Comparison of ENCODE assay signal across 10 cellular contexts in the genomic region with DNA sequence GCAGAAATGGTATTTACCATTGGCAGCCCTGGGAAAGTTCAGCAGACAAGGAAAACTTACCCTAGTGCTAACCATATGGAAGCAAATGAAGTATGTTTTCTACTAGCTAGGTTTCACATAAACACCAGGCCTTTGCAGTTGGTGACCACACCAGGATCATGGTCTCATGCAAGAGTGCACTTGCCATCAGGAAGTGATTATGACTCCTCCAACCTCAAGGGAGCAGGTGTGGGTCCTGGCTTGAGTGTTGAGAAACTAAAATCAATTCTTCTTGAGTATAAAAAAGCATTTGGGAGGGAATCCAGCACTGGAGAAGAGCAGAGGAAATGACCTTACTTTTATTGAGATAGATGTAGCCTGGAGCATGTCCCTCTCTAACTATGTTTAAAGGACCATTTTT. TPM values are rescaled to one million over a fixed set of nuclear protein-coding genes. Genes with fewer than 3 reads are reported as not detected.
DNase-seq lines count a peak whose midpoint lies in the region; ATAC-seq and TF ChIP-seq lines count a peak whose summit lies in the region.
"Had no signal": no experiment of that assay in that cellular context is flagged by ENCODE, and none has a peak within 500 bp of the region (broad histone marks: within the 10 kb centered on the region; RNA-seq: fewer than 3 reads in every experiment).

No MANE protein-coding gene starts in this region.

- ATAC-seq in GM19397 (IDR thresholded peaks at IDR 0.05; ENCODE audit: unreplicated experiment) (peak; percentile 83), HG02981 (IDR thresholded peaks at IDR 0.05; ENCODE audit: unreplicated experiment) (peak; percentile 87)

- no peaks in the 10 kb centered on the region for H3K36me3 ChIP-seq in OCI-LY1 (ENCODE audit: insufficient read depth, low read length)
- H3K36me3 ChIP-seq: cardiac muscle cell had no signal

- peaks cover 12% of the 10 kb centered on the region for H3K4me1 Mint-ChIP-seq in MCF 10A (ENCODE audit: insufficient read depth, unreplicated experiment)

- intact Hi-C loops in MCF 10A (cut with micrococcal nuclease) = no loop called here

- no peaks in the 10 kb centered on the region for H3K9me3 ChIP-seq in OCI-LY1 (ENCODE audit: low read length)

- DNase-seq in Daoy (ENCODE audit: low read depth) (peak; percentile 15), NCI-H2029 treated with DMSO at 0.1 percent for 48 hours (lab: John Stamatoyannopoulos, UW) (no peak), MCF 10A (ENCODE audit: unreplicated experiment) (no peak), COR-L47 (lab: John Stamatoyannopoulos, UW) (no peak)
- no peak for DNase-seq in stimulated activated CD4-positive, alpha-beta T cell treated with anti-CD3 and anti-CD28 coated beads, Interleukin-2, amount 100 ng/mL, for 48 hours
- DNase-seq: activated CD4-positive, alpha-beta T cell treated with anti-CD3 and anti-CD28 coated beads for 4 hours had no signal

- H3K4me1 ChIP-seq in OCI-LY1 (ENCODE audit: insufficient read depth, low read length, severe bottlenecking) = peaks cover 88% of the 10 kb centered on the region

- H3K9me2 ChIP-seq in OCI-LY1 (ENCODE audit: low read depth, low read length) = no peaks in the 10 kb centered on the region

- H3K4me2 ChIP-seq in OCI-LY1 (ENCODE audit: low read length) = peak overlapping the region; percentile 23; the same call in 1 of the 2 replicates

- H3K4me3 ChIP-seq in OCI-LY1 (ENCODE audit: low read depth, low read length, poor library complexity, severe bottlenecking) = no peak overlapping the region
- H3K4me3 ChIP-seq: cardiac muscle cell had no signal

- H3K27me3 ChIP-seq in OCI-LY1 (ENCODE audit: insufficient read depth, low read length) = no peaks in the 10 kb centered on the region
- H3K27me3 ChIP-seq: cardiac muscle cell had no signal

- no peak overlapping the region for H3K27ac Mint-ChIP-seq in MCF 10A (ENCODE audit: low read depth, unreplicated experiment)

- no TSS peak for BruUV-seq in MCF 10A (replicated peaks; lab: Mats Ljungman, UMichigan)

- CTCF ChIA-PET in MCF 10A (lab: Yijun Ruan, JAX) = interaction anchor here (0.5 to 1.1 kb wide), 3 partner anchors 12 to 1762 kb away, joined by 3 to 4 read pairs (median 3); no protein-coding TSS in a partner anchor

- no peaks in the 10 kb centered on the region for H3K79me2 ChIP-seq in OCI-LY1 (ENCODE audit: insufficient read depth, low read length)

- no peaks in the 10 kb centered on the region for H3K27me3 Mint-ChIP-seq in MCF 10A (ENCODE audit: insufficient read depth, unreplicated experiment)

- peak overlapping the region; percentile 83 for H3K9ac ChIP-seq in OCI-LY1 (ENCODE audit: low read length)

- H3K9me3 Mint-ChIP-seq in MCF 10A (ENCODE audit: unreplicated experiment) = no peaks in the 10 kb centered on the region

- TF ChIP-seq CTCF in OCI-LY1 (IDR thresholded peaks at IDR 0.05; ENCODE audit: low read length) = no peak
- no peak for TF ChIP-seq CTCF in MCF 10A (IDR thresholded peaks at IDR 0.05; ENCODE audit: unreplicated experiment)

- no peaks in the 10 kb centered on the region for H4K20me1 ChIP-seq in OCI-LY1 (ENCODE audit: insufficient read depth, low read length)

- peaks cover 8% of the 10 kb centered on the region; the same call in 1 of the 2 replicates for H3F3A ChIP-seq in OCI-LY1 (ENCODE audit: insufficient read depth, low read length)

- POLR2A ChIA-PET in MCF 10A (lab: Yijun Ruan, JAX) = interaction anchor here (1.4 kb wide), 1 partner anchor 12 kb away, joined by 3 read pairs; no protein-coding TSS in a partner anchor

- H2AFZ ChIP-seq in OCI-LY1 (ENCODE audit: low read length) = no peak overlapping the region

- no peak overlapping the region for H3K4me3 Mint-ChIP-seq in MCF 10A (ENCODE audit: unreplicated experiment)

- peak overlapping the region; percentile 100 for H3K27ac ChIP-seq in OCI-LY1 (ENCODE audit: low read depth, low read length, poor library complexity, severe bottlenecking)
- H3K27ac ChIP-seq: cardiac muscle cell had no signal

- no peaks in the 10 kb centered on the region for H3K36me3 Mint-ChIP-seq in MCF 10A (ENCODE audit: insufficient read depth, unreplicated experiment)

RNA-seq across cellular contexts. Expression of gene SPAG16, which starts 56.8 kb away (rescaled TPM):
- total RNA-seq in Daoy (2014; rRNA removed; shearing (Covaris generic)) = 14.3 and 16.6 TPM in 2 replicates
- 11.5 and 14.3 TPM in 2 replicates for total RNA-seq in MCF 10A (2022)
